In genomic region chr1:234607091-234608025, GRCh38 we compare ENCODE assay signal across 8 cellular contexts. TPM values are rescaled to one million over a fixed set of nuclear protein-coding genes. Genes with fewer than 3 reads are reported as not detected.
DNase-seq lines count a peak whose midpoint lies in the region; ATAC-seq, FAIRE-seq and TF ChIP-seq lines count a peak whose summit lies in the region.

No MANE protein-coding gene starts in this region.

- H3K9me3 ChIP-seq in SJSA1 (replicated peaks) (no peaks in the 10 kb centered on the region), right lobe of liver (no peaks in the 10 kb centered on the region)

- peak; percentile 10 for TF ChIP-seq CTCF in bronchial epithelial cell (IDR thresholded peaks at IDR 0.05; ENCODE audit: insufficient read depth, low read length, severe bottlenecking)
- TF ChIP-seq CTCF in right lobe of liver (IDR thresholded peaks at IDR 0.05): peak in 1 of 4 donors; percentile 33
- no peak for TF ChIP-seq CTCF in GM10248 (IDR thresholded peaks at IDR 0.05; ENCODE audit: control extremely low read depth, extremely low read depth, low read depth, missing control alignments)

- peak; percentile 26 for TF ChIP-seq RAD21 in Ishikawa (IDR thresholded peaks at IDR 0.05; ENCODE audit: low read depth)

- FAIRE-seq in bronchial epithelial cell (lab: Jason Lieb, UNC): no peak

- H3K36me3 ChIP-seq in SJSA1 (peaks cover 62% of the 10 kb centered on the region), bronchial epithelial cell (ENCODE audit: control insufficient read depth, insufficient read depth, low read length) (peaks cover 11% of the 10 kb centered on the region), right lobe of liver (peaks cover 0 to 15% (median 10%) of the 10 kb centered on the region in 4 donors)

- peak overlapping the region; percentile 71 for H3K4me3 ChIP-seq in SJSA1
- H3K4me3 ChIP-seq in bronchial epithelial cell (ENCODE audit: low read depth, low read length): peak overlapping the region; percentile 71
- H3K4me3 ChIP-seq in right lobe of liver: peak overlapping the region; percentile 68 to 73 (median 68)

- WGBS in right lobe of liver (ENCODE audit: insufficient coverage, low coverage, low lambda C conversion rate, missing lambda C conversion rate): 2% methylated on average over 13 of the region's 22 CpGs

- ATAC-seq in right lobe of liver: peak in 2 of 4 donors; percentile 0
- no peak for ATAC-seq in HG02759 (IDR thresholded peaks at IDR 0.05; ENCODE audit: unreplicated experiment)

- H3K27me3 ChIP-seq in SJSA1 (replicated peaks) (no peaks in the 10 kb centered on the region), bronchial epithelial cell (ENCODE audit: control insufficient read depth, insufficient read depth, low read length) (no peaks in the 10 kb centered on the region), right lobe of liver (no peaks in the 10 kb centered on the region)

- POLR2A ChIA-PET in GM10248 (lab: Yijun Ruan, JAX): no interaction called here

- H3K4me1 ChIP-seq in SJSA1 (replicated peaks) (peaks cover 65% of the 10 kb centered on the region), right lobe of liver (peaks cover 0 to 33% (median 11%) of the 10 kb centered on the region in 4 donors)

- TF ChIP-seq POLR2A in right lobe of liver (IDR thresholded peaks at IDR 0.05): peak; percentile 45

- peak; percentile 63 for DNase-seq in Caki2 (ENCODE audit: low read depth)
- peak; percentile 69 to 74 for DNase-seq in SJSA1 (ENCODE audit: low read depth in 1 of 2, low spot score in 2 of 2)
- no peak for DNase-seq in bronchial epithelial cell (ENCODE audit: low read depth)
- DNase-seq in right lobe of liver: peak; percentile 44 to 73 (median 67)
- DNase-seq in superior temporal gyrus (ENCODE audit: extremely low spot score): peak; percentile 84
- no peak for DNase-seq in GM10248 (ENCODE audit: extremely low spot score)

- in situ Hi-C loops in Caki2 (cut with HindIII; ENCODE audit: low pct_unique_long_range_greater_than_20kb, low sequenced_read_pairs): loop anchor here (25.0 kb wide), 2 partner anchors 355 to 455 kb away; no protein-coding TSS in a partner anchor

- intact Hi-C loops in right lobe of liver (cut with DNase I): loop anchor here in 1 of 2 donors (10.0 kb wide), 1 partner anchor 357 kb away; no protein-coding TSS in a partner anchor

- H3K27ac ChIP-seq in SJSA1: peak overlapping the region; percentile 88
- H3K27ac ChIP-seq in right lobe of liver: peak overlapping the region; percentile 100

- CTCF ChIA-PET in GM10248 (lab: Yijun Ruan, JAX): no interaction called here

- TF ChIP-seq EP300 in Ishikawa (IDR thresholded peaks at IDR 0.05; ENCODE audit: borderline replicate concordance): 0 out of 2 replicates have a peak, but pooled peaks have one; percentile 26

TF ChIP-seq in Ishikawa, 13 proteins besides CTCF, POLR2A, EP300 and RAD21:
- TF ChIP-seq TCF12 (IDR thresholded peaks at IDR 0.05; ENCODE audit: low read depth) (0 out of 2 replicates have a peak, but pooled peaks have one; percentile 38), FOXM1 (IDR thresholded peaks at IDR 0.05; ENCODE audit: borderline replicate concordance, low read depth) (0 out of 2 replicates have a peak, but pooled peaks have one; percentile 15), ZBTB7A (IDR thresholded peaks at IDR 0.05; ENCODE audit: low read depth) (peak; percentile 20; the same call in 1 of the 2 replicates), NFIC (IDR thresholded peaks at IDR 0.05) (peak; percentile 38; the same call in 1 of the 2 replicates), CEBPB (IDR thresholded peaks at IDR 0.05) (no peak)
- TF ChIP-seq, protein P1, sequence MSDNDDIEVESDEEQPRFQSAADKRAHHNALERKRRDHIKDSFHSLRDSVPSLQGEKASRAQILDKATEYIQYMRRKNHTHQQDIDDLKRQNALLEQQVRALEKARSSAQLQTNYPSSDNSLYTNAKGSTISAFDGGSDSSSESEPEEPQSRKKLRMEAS (IDR thresholded peaks at IDR 0.05): peak; percentile 32

RNA-seq across cellular contexts. Expression of gene IRF2BP2, which starts 2.6 kb away (rescaled TPM):
- 40.0 and 43.2 TPM in 2 replicates for total RNA-seq in Caki2 (2014; rRNA removed; shearing (Covaris generic); ENCODE audit: low replicate concordance)
- total RNA-seq in SJSA1 (2014; rRNA removed; shearing (Covaris generic)): 42.1 and 60.8 TPM in 2 replicates
- total RNA-seq in bronchial epithelial cell: 64.1 and 80.3 TPM in 2 replicates
- total RNA-seq in right lobe of liver: 10 to 100 TPM; 35.3 to 93.2 (median 56.8) TPM

Comparison
In these comparisons a context has a peak if more than half of its experiments do, and no peak if none do; other contexts are left out.
1. DNase-seq: peak in Caki2 (single experiment), SJSA1 (2 of 2), right lobe of liver (3 of 3) and superior temporal gyrus (single experiment); none in bronchial epithelial cell (single experiment) and GM10248 (single experiment).
2. Peak in every context shown above with its lines, with median percentiles within 50 percentile points of each other: H3K4me3 ChIP-seq.